1 cellular context compared by ENCODE assay signal in genomic region chr19:16075430-16076153, GRCh38.
TF ChIP-seq lines count a peak whose summit lies in the region.

No MANE protein-coding gene starts in this region.

TF ChIP-seq in K562, 482 proteins besides CTCF, POLR2A, EP300 and RAD21 (continued from another document and continues in another):
- TF ChIP-seq ETV1 (tag; conservative IDR thresholded peaks at IDR 0.05; ENCODE audit: low read depth) (no peak), STAT5B (CRISPR knock-in tag; IDR thresholded peaks at IDR 0.05) (no peak), BRF1 (IDR thresholded peaks at IDR 0.05; ENCODE audit: borderline replicate concordance, extremely low read depth, insufficient read length) (no peak), HDAC1 (IDR thresholded peaks at IDR 0.05) (0 out of 4 replicates have a peak, but pooled peaks of 1 of the 2 experiments have one; percentile 21), NCOA2 (IDR thresholded peaks at IDR 0.05; ENCODE audit: partially characterized antibody in 2 of 2) (no peak), KAT7 (CRISPR knock-in tag; IDR thresholded peaks at IDR 0.05; ENCODE audit: borderline replicate concordance) (0 out of 2 replicates have a peak, but pooled peaks have one; percentile 50), KHSRP (IDR thresholded peaks at IDR 0.05) (no peak), ZBTB34 (CRISPR knock-in tag; IDR thresholded peaks at IDR 0.05) (no peak), MAFG (tag; conservative IDR thresholded peaks at IDR 0.05) (no peak), JUND (IDR thresholded peaks at IDR 0.05; ENCODE audit: borderline replicate concordance, low read depth, low read length) (no peak), JUND (tag; IDR thresholded peaks at IDR 0.05; ENCODE audit: borderline replicate concordance, low read depth, low read length) (no peak), HBP1 (CRISPR knock-in tag; IDR thresholded peaks at IDR 0.05) (no peak), ZNF324 (CRISPR knock-in tag; IDR thresholded peaks at IDR 0.05) (no peak), ZNF282 (CRISPR knock-in tag; IDR thresholded peaks at IDR 0.05) (no peak), LCOR (CRISPR knock-in tag; IDR thresholded peaks at IDR 0.05) (0 out of 2 replicates have a peak, but pooled peaks have one; percentile 44), TAF7 (tag; IDR thresholded peaks at IDR 0.05) (0 out of 2 replicates have a peak, but pooled peaks have one; percentile 30), NR2C2 (CRISPR knock-in tag; IDR thresholded peaks at IDR 0.05) (0 out of 2 replicates have a peak, but pooled peaks have one; percentile 15), NR2C2 (tag; IDR thresholded peaks at IDR 0.05) (peak; percentile 69), ZNF511 (CRISPR knock-in tag; IDR thresholded peaks at IDR 0.05) (no peak), DDX20 (tag; IDR thresholded peaks at IDR 0.05; ENCODE audit: low read depth) (no peak), NCOA6 (IDR thresholded peaks at IDR 0.05) (no peak), ZNF695 (CRISPR knock-in tag; IDR thresholded peaks at IDR 0.05) (no peak), MCM3 (IDR thresholded peaks at IDR 0.05) (no peak), KAT8 (IDR thresholded peaks at IDR 0.05; ENCODE audit: low read depth) (no peak), CEBPB (tag; IDR thresholded peaks at IDR 0.05) (peak; percentile 76), ATF4 (CRISPR knock-in tag; IDR thresholded peaks at IDR 0.05) (no peak), ZNF644 (tag; IDR thresholded peaks at IDR 0.05; ENCODE audit: low read depth) (peak; percentile 41; the same call in 1 of the 2 replicates), KLF1 (tag; IDR thresholded peaks at IDR 0.05) (no peak), RCOR1 (IDR thresholded peaks at IDR 0.05; ENCODE audit: borderline replicate concordance in 1 of 2, low read depth in 2 of 2, low read length in 2 of 2) (peak; percentile 46 to 79; a peak in 3 of 4 replicates), FUS (optimal IDR thresholded peaks at IDR 0.05; ENCODE audit: low read depth, low read length) (no peak), HDAC2 (IDR thresholded peaks at IDR 0.05) (peak; percentile 77; the same call in 1 of the 2 replicates), ATF3 (IDR thresholded peaks at IDR 0.05) (no peak), ATF3 (CRISPR knock-in tag; conservative IDR thresholded peaks at IDR 0.05) (no peak), DLX4 (CRISPR knock-in tag; IDR thresholded peaks at IDR 0.05) (no peak), ZNF740 (CRISPR knock-in tag; IDR thresholded peaks at IDR 0.05) (peak; percentile 61), ZNF740 (tag; IDR thresholded peaks at IDR 0.05) (peak in 1 of 2 experiments; percentile 85; a peak in 2 of 4 replicates), SMAD2 (IDR thresholded peaks at IDR 0.05; ENCODE audit: low read depth, low read length) (no peak), RBM25 (IDR thresholded peaks at IDR 0.05; ENCODE audit: low read depth, low read length, severe bottlenecking) (peak; percentile 91), ZNF57 (CRISPR knock-in tag; IDR thresholded peaks at IDR 0.05) (no peak), HNRNPK (IDR thresholded peaks at IDR 0.05; ENCODE audit: low read depth, low read length, poor library complexity, severe bottlenecking) (no peak), SMAD1 (IDR thresholded peaks at IDR 0.05; ENCODE audit: low read depth, low read length, partially characterized antibody) (no peak), ILK (tag; IDR thresholded peaks at IDR 0.05; ENCODE audit: borderline replicate concordance, low read depth) (no peak), PURB (CRISPR knock-in tag; IDR thresholded peaks at IDR 0.05; ENCODE audit: low read depth) (no peak), HDGF (IDR thresholded peaks at IDR 0.05) (no peak), BRCA1 (IDR thresholded peaks at IDR 0.05) (no peak), BRCA1 (CRISPR knock-in tag; IDR thresholded peaks at IDR 0.05) (no peak), HMG20B (CRISPR knock-in tag; IDR thresholded peaks at IDR 0.05) (no peak), CREB3L1 (IDR thresholded peaks at IDR 0.05; ENCODE audit: borderline replicate concordance, low read depth) (no peak), RFX1 (IDR thresholded peaks at IDR 0.05) (no peak), ZNF592 (IDR thresholded peaks at IDR 0.05) (no peak), CBFA2T3 (IDR thresholded peaks at IDR 0.05) (0 out of 2 replicates have a peak, but pooled peaks have one; percentile 12), ID3 (CRISPR knock-in tag; IDR thresholded peaks at IDR 0.05) (no peak), ID3 (tag; IDR thresholded peaks at IDR 0.05) (0 out of 2 replicates have a peak, but pooled peaks have one; percentile 16), ZBTB1 (CRISPR knock-in tag; IDR thresholded peaks at IDR 0.05; ENCODE audit: borderline replicate concordance, low read depth) (no peak), MLLT1 (IDR thresholded peaks at IDR 0.05) (0 out of 4 replicates have a peak, but pooled peaks of 1 of the 2 experiments have one; percentile 16)
